ENCODE assay signal across 1 cellular context in the genomic region with DNA sequence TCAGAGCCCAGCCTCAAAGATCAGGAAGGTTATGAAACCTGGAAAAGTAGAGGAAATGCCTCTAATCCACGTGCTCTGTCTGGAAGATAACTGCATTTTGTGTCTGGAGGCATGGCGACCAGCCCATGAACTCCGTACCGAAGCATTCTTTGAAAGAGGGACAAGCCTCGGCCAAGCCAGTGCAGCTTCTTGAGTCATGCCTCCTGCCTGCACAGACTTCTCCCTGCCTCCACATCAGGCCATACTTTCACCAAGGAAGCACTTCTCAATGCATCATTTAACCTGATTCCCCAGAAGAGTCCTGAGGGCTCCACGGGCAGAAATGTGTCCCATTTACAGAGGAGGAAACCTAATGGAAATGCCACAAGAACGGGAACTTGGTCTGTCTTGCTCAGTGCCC.
TF ChIP-seq lines count a peak whose summit lies in the region.

No MANE protein-coding gene starts in this region.

TF ChIP-seq in SK-N-SH, 30 proteins besides CTCF, POLR2A, EP300 and RAD21 (continued from another document):
- TF ChIP-seq, protein P1, sequence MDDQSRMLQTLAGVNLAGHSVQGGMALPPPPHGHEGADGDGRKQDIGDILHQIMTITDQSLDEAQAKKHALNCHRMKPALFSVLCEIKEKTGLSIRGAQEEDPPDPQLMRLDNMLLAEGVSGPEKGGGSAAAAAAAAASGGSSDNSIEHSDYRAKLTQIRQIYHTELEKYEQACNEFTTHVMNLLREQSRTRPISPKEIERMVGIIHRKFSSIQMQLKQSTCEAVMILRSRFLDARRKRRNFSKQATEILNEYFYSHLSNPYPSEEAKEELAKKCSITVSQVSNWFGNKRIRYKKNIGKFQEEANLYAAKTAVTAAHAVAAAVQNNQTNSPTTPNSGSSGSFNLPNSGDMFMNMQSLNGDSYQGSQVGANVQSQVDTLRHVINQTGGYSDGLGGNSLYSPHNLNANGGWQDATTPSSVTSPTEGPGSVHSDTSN (IDR thresholded peaks at IDR 0.05) = no peak
- TF ChIP-seq, protein P2, sequence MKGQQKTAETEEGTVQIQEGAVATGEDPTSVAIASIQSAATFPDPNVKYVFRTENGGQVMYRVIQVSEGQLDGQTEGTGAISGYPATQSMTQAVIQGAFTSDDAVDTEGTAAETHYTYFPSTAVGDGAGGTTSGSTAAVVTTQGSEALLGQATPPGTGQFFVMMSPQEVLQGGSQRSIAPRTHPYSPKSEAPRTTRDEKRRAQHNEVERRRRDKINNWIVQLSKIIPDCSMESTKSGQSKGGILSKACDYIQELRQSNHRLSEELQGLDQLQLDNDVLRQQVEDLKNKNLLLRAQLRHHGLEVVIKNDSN (IDR thresholded peaks at IDR 0.05; ENCODE audit: borderline replicate concordance, low read depth) = no peak
- TF ChIP-seq FOXJ3 (CRISPR knock-in tag; IDR thresholded peaks at IDR 0.05) = no peak
- TF ChIP-seq NFIC (IDR thresholded peaks at IDR 0.05; ENCODE audit: borderline replicate concordance) = peak; percentile 24; the same call in 1 of the 2 replicates
- peak; percentile 55 for TF ChIP-seq MXI1 (IDR thresholded peaks at IDR 0.05; ENCODE audit: low read depth, low read length)
- no peak for TF ChIP-seq ZBTB33 (IDR thresholded peaks at IDR 0.05; ENCODE audit: borderline replicate concordance, low read depth)
- TF ChIP-seq MEF2A (IDR thresholded peaks at IDR 0.05; ENCODE audit: borderline replicate concordance, low read depth) = no peak
- no peak for TF ChIP-seq EZH2phosphoT487 (IDR thresholded peaks at IDR 0.05; ENCODE audit: borderline replicate concordance, low read depth)
- 0 out of 2 replicates have a peak, but pooled peaks have one; percentile 47 for TF ChIP-seq SIN3A (IDR thresholded peaks at IDR 0.05; ENCODE audit: borderline replicate concordance, low read depth, low read length)
- TF ChIP-seq JUND (IDR thresholded peaks at IDR 0.05) = no peak
- no peak for TF ChIP-seq TAF1 (IDR thresholded peaks at IDR 0.05; ENCODE audit: borderline replicate concordance, low read depth, low read length)
- no peak for TF ChIP-seq POLR2AphosphoS5 (IDR thresholded peaks at IDR 0.05; ENCODE audit: low read depth, low read length)
